ENCODE assay signal across 15 cellular contexts in the genomic region with DNA sequence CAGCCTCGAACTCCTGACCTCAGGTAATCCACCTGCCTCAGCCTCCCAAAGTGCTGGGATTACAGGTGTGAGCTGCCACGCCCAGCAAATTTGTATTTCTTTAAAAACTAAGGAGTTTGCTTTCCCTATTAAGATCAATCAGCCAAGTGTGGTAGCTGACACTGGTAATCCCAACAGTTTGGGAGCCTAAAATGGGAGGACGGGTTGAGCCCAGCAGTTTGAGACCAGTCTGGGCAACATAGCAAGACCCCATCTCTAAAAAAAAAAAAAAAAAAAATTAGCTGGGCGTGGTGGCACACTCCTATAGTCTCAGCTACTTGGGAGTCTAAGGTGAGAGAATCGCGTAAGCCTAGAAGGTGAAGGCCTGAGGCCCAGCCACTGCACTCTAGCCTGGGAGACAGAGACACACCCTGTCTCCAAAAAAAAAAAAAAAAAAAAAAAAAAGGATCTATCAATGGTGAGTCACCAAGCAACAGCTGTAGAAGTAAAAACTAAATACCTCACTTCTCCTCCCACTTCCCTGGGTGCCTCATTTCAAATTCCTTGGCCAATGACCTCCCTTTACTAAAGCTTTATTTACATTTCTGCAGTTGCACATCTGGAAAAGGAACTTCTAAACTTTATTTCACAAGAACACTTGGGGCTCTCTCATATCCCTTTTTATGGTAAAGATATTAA. TPM values are rescaled to one million over a fixed set of nuclear protein-coding genes. Genes with fewer than 3 reads are reported as not detected.
DNase-seq lines count a peak whose midpoint lies in the region; TF ChIP-seq lines count a peak whose summit lies in the region.
"Had no signal": no experiment of that assay in that cellular context is flagged by ENCODE, and none has a peak within 500 bp of the region (broad histone marks: within the 10 kb centered on the region; RNA-seq: fewer than 3 reads in every experiment).

No MANE protein-coding gene starts in this region.

- peak overlapping the region; percentile 38 for H3K27ac ChIP-seq in A673 (ENCODE audit: low read depth, low read length, poor library complexity, severe bottlenecking)
- peak overlapping the region; percentile 41 for H3K27ac ChIP-seq in hepatocyte
- H3K27ac ChIP-seq: prostate gland had no signal

- no peak overlapping the region for H2AFZ ChIP-seq in hepatocyte

- H3K36me3 ChIP-seq in A673 (ENCODE audit: insufficient read depth, low read length, poor library complexity, severe bottlenecking) (no peaks in the 10 kb centered on the region), HAP-1 (replicated peaks) (no peaks in the 10 kb centered on the region), hepatocyte (replicated peaks; ENCODE audit: insufficient read depth, low read depth) (no peaks in the 10 kb centered on the region)
- H3K36me3 ChIP-seq: prostate gland had no signal

- 93% methylated on average over 6 of the region's 6 CpGs for WGBS in hepatocyte (ENCODE audit: low lambda C conversion rate, missing lambda C conversion rate)

- no peaks in the 10 kb centered on the region for H3K79me2 ChIP-seq in hepatocyte

- POLR2A ChIA-PET in A673 (lab: Charles Lee; ENCODE audit: low non-redundant PET) = interaction anchor here (0.6 kb wide), 1 partner anchor 377 kb away, joined by 5 read pairs; no protein-coding TSS in a partner anchor

- TF ChIP-seq CTCF in A673 (conservative IDR thresholded peaks at IDR 0.05; ENCODE audit: low read depth, low read length) = no peak
- no peak for TF ChIP-seq CTCF in hepatocyte (IDR thresholded peaks at IDR 0.05; ENCODE audit: poor library complexity)
- no peak for TF ChIP-seq CTCF in type B pancreatic cell (conservative IDR thresholded peaks at IDR 0.05)

- H3K27me3 ChIP-seq in A673 (replicated peaks; ENCODE audit: insufficient read depth, low read depth, low read length, poor library complexity) (no peaks in the 10 kb centered on the region), HAP-1 (ENCODE audit: low read depth) (no peaks in the 10 kb centered on the region), hepatocyte (no peaks in the 10 kb centered on the region)

- peak overlapping the region; percentile 33 for H3K4me2 ChIP-seq in hepatocyte

- no peaks in the 10 kb centered on the region for H3K9me3 Mint-ChIP-seq in type B pancreatic cell
- H3K9me3 Mint-ChIP-seq: central memory CD8-positive, alpha-beta T cell had no signal

- H3K27ac Mint-ChIP-seq in type B pancreatic cell = no peak overlapping the region

- H3K4me3 Mint-ChIP-seq in type B pancreatic cell = no peak overlapping the region
- H3K4me3 Mint-ChIP-seq: central memory CD8-positive, alpha-beta T cell had no signal

- H3K27me3 Mint-ChIP-seq in type B pancreatic cell = no peaks in the 10 kb centered on the region
- H3K27me3 Mint-ChIP-seq: central memory CD8-positive, alpha-beta T cell had no signal

- intact Hi-C loops in A673 (cut with micrococcal nuclease; ENCODE audit: unreplicated experiment) = no loop called here

- H3K4me3 ChIP-seq in A673 (ENCODE audit: low read depth, low read length, poor library complexity, severe bottlenecking) (no peak overlapping the region), HAP-1 (no peak overlapping the region), hepatocyte (no peak overlapping the region)
- H3K4me3 ChIP-seq: lung, prostate gland had no signal

- peaks cover 52% of the 10 kb centered on the region for H3K4me1 ChIP-seq in A673 (ENCODE audit: insufficient read depth, low read length, poor library complexity, severe bottlenecking)
- H3K4me1 ChIP-seq in HAP-1 = peaks cover 34% of the 10 kb centered on the region
- H3K4me1 ChIP-seq in hepatocyte (ENCODE audit: insufficient read depth) = peaks cover 13% of the 10 kb centered on the region
- H3K4me1 ChIP-seq: prostate gland had no signal

- H3K9me3 ChIP-seq in A673 (ENCODE audit: low read depth, low read length, poor library complexity, severe bottlenecking) (no peaks in the 10 kb centered on the region), HAP-1 (no peaks in the 10 kb centered on the region), hepatocyte (ENCODE audit: low read depth) (no peaks in the 10 kb centered on the region)
- H3K9me3 ChIP-seq: prostate gland had no signal

- no peak for TF ChIP-seq POLR2A in erythroblast (IDR thresholded peaks at IDR 0.05; ENCODE audit: low read length)

- H4K20me1 ChIP-seq in hepatocyte (ENCODE audit: insufficient read depth, poor library complexity, severe bottlenecking) = no peaks in the 10 kb centered on the region

- peaks cover 15% of the 10 kb centered on the region for H3K4me1 Mint-ChIP-seq in type B pancreatic cell (ENCODE audit: unreplicated experiment)
- H3K4me1 Mint-ChIP-seq: central memory CD8-positive, alpha-beta T cell had no signal

- no TSS peak for BruUV-seq in A673 (replicated peaks; lab: Mats Ljungman, UMichigan)

- DNase-seq in A673 (ENCODE audit: low spot score) = peak; percentile 75
- DNase-seq in HAP-1 (ENCODE audit: low spot score in 2 of 2) = peak; percentile 11 to 15
- DNase-seq in amniotic stem cell (lab: John Stamatoyannopoulos, UW) = peak; percentile 9
- DNase-seq in hepatocyte (ENCODE audit: low spot score) = peak; percentile 34
- no peak for DNase-seq in NCI-H748 (lab: John Stamatoyannopoulos, UW; ENCODE audit: unreplicated experiment)
- no peak for DNase-seq in type B pancreatic cell (ENCODE audit: extremely low spot score, unreplicated experiment)
- no peak for DNase-seq in erythroblast (lab: John Stamatoyannopoulos, UW)
- DNase-seq in NCI-H1436 treated with DMSO at 0.1 percent for 48 hours (lab: John Stamatoyannopoulos, UW) = no peak
- DNase-seq: ACHN; activated CD4-positive, alpha-beta T cell treated with anti-CD3 and anti-CD28 coated beads for 48 hours; Karpas-422 had no signal

- CTCF ChIA-PET in A673 (lab: Charles Lee) = no interaction called here

- in situ Hi-C loops in HAP-1 (cut with MboI; ENCODE audit: low sequenced_read_pairs) = no loop called here

- H3K36me3 Mint-ChIP-seq in type B pancreatic cell = no peaks in the 10 kb centered on the region

- no peaks in the 10 kb centered on the region for H3K9me2 ChIP-seq in hepatocyte (replicated peaks; ENCODE audit: insufficient read depth)

RNA-seq across cellular contexts. Expression of a gene that starts 54.5 kb away (rescaled TPM):
- 45.1 and 47.4 TPM in 2 replicates for total RNA-seq in A673 (2021)
- 14.1 and 20.3 TPM in 2 replicates for total RNA-seq in hepatocyte
- polyA plus RNA-seq in hepatocyte = 5.9 and 8.7 TPM in 2 replicates
- total RNA-seq in type B pancreatic cell (ENCODE audit: low replicate concordance) = 1.5 and 31.5 TPM in 2 replicates
- total RNA-seq: NCI-H460 had no signal

Comparison
In these comparisons a context has a peak if more than half of its experiments do, and no peak if none do; other contexts are left out.
1. DNase-seq: peak in A673 (single experiment), HAP-1 (2 of 2), amniotic stem cell (single experiment) and hepatocyte (single experiment); none in NCI-H748 (single experiment), type B pancreatic cell (single experiment), erythroblast (0 of 2) and NCI-H1436 treated with DMSO at 0.1 percent for 48 hours (single experiment).